In genomic region chr15:45394681-45395080, GRCh38 we compare ENCODE assay signal across 16 cellular contexts. TPM values are rescaled to one million over a fixed set of nuclear protein-coding genes. Genes with fewer than 3 reads are reported as not detected.
DNase-seq lines count a peak whose midpoint lies in the region; ATAC-seq and TF ChIP-seq lines count a peak whose summit lies in the region.
"Had no signal": no experiment of that assay in that cellular context is flagged by ENCODE, and none has a peak within 500 bp of the region (broad histone marks: within the 10 kb centered on the region; RNA-seq: fewer than 3 reads in every experiment).

No MANE protein-coding gene starts in this region.

- POLR2A ChIA-PET in Caco-2 (lab: Charles Lee) = no interaction called here

- H3K9me3 ChIP-seq in Caco-2 = no peaks in the 10 kb centered on the region; the same call in 1 of the 2 replicates
- no peaks in the 10 kb centered on the region for H3K9me3 ChIP-seq in hepatocyte (ENCODE audit: low read depth)
- H3K9me3 ChIP-seq: BLaER1 treated with 17β-estradiol and CSF1 and Interleukin-3, amounts not matched to agents 10 nM and 100 nM had no signal

- H3K9me3 Mint-ChIP-seq in Caco-2 (ENCODE audit: unreplicated experiment) = no peaks in the 10 kb centered on the region
- H3K9me3 Mint-ChIP-seq: CD4-positive, CD25-positive, alpha-beta regulatory T cell; HFFc6 had no signal

- no peak overlapping the region for H3K27ac Mint-ChIP-seq in Caco-2 (ENCODE audit: unreplicated experiment)
- H3K27ac Mint-ChIP-seq: CD4-positive, CD25-positive, alpha-beta regulatory T cell; HFFc6 had no signal

- H3K36me3 ChIP-seq in Caco-2 (ENCODE audit: control insufficient read depth, insufficient read depth, low read length) = no peaks in the 10 kb centered on the region; the same call in none of the 2 replicates
- H3K36me3 ChIP-seq in hepatocyte (replicated peaks; ENCODE audit: insufficient read depth, low read depth) = no peaks in the 10 kb centered on the region
- H3K36me3 ChIP-seq: BLaER1 treated with 17β-estradiol and CSF1 and Interleukin-3, amounts not matched to agents 10 nM and 100 nM had no signal

- DNase-seq in Caco-2 = no peak
- DNase-seq in caudate nucleus (lab: John Stamatoyannopoulos, UW) = no peak
- DNase-seq in hepatocyte (ENCODE audit: low spot score) = no peak
- DNase-seq in pons (ENCODE audit: low spot score) = peak; percentile 87
- DNase-seq in COLO829 (ENCODE audit: low spot score) = no peak
- no peak for DNase-seq in activated naive CD4-positive, alpha-beta T cell treated with anti-CD3 and anti-CD28 coated beads, Interleukin-2, amount 50 U/mL, for 16 hours
- DNase-seq in activated T-cell treated with anti-CD3 and anti-CD28 coated beads for 4 hours = no peak
- DNase-seq: 8988T; ACHN; CD4-positive, CD25-positive, alpha-beta regulatory T cell; GF-D8; HCEC 1CT; HFFc6; IMR-90 had no signal

- H3K27ac ChIP-seq in caudate nucleus (ENCODE audit: low read depth, low read length) (peak overlapping the region; percentile 79), hepatocyte (no peak overlapping the region)
- H3K27ac ChIP-seq: BLaER1 treated with 17β-estradiol and CSF1 and Interleukin-3, amounts not matched to agents 10 nM and 100 nM had no signal

- no peaks in the 10 kb centered on the region for H3K9me2 ChIP-seq in hepatocyte (replicated peaks; ENCODE audit: insufficient read depth)

- no peaks in the 10 kb centered on the region for H4K20me1 ChIP-seq in hepatocyte (ENCODE audit: insufficient read depth, poor library complexity, severe bottlenecking)
- H4K20me1 ChIP-seq: BLaER1 treated with 17β-estradiol and CSF1 and Interleukin-3, amounts not matched to agents 10 nM and 100 nM had no signal

- no peak for TF ChIP-seq CTCF in Caco-2 (IDR thresholded peaks at IDR 0.05; ENCODE audit: insufficient read depth in 1 of 2, low read depth in 1 of 2, low read length in 1 of 2, severe bottlenecking in 1 of 2, unreplicated experiment in 1 of 2)
- no peak for TF ChIP-seq CTCF in hepatocyte (IDR thresholded peaks at IDR 0.05; ENCODE audit: poor library complexity)

- H3K4me3 ChIP-seq in Caco-2 (ENCODE audit: low read depth, low read length) (peak overlapping the region; percentile 9), hepatocyte (no peak overlapping the region)
- H3K4me3 ChIP-seq: BLaER1 treated with 17β-estradiol and CSF1 and Interleukin-3, amounts not matched to agents 10 nM and 100 nM had no signal

- no peak for ATAC-seq in HG03095 (IDR thresholded peaks at IDR 0.05; ENCODE audit: unreplicated experiment)

- H3K4me2 ChIP-seq in hepatocyte = peak overlapping the region; percentile 0
- H3K4me2 ChIP-seq: BLaER1 treated with 17β-estradiol and CSF1 and Interleukin-3, amounts not matched to agents 10 nM and 100 nM had no signal

- intact Hi-C loops in Caco-2 (cut with micrococcal nuclease; ENCODE audit: unreplicated experiment) = loop anchor here (1.0 to 2.0 kb wide), 2 partner anchors 50 to 87 kb away; no protein-coding TSS in a partner anchor

- no peaks in the 10 kb centered on the region for H3K79me2 ChIP-seq in hepatocyte

- H3K4me3 Mint-ChIP-seq in Caco-2 (ENCODE audit: unreplicated experiment) = no peak overlapping the region
- H3K4me3 Mint-ChIP-seq: CD4-positive, CD25-positive, alpha-beta regulatory T cell; HFFc6 had no signal

- CTCF ChIA-PET in Caco-2 (lab: Charles Lee) = no interaction called here

- no peaks in the 10 kb centered on the region for H3K27me3 Mint-ChIP-seq in Caco-2 (ENCODE audit: insufficient read depth, unreplicated experiment)

- peaks cover 7% of the 10 kb centered on the region for H3K4me1 Mint-ChIP-seq in Caco-2 (ENCODE audit: low read depth, unreplicated experiment)

- peaks cover 26% of the 10 kb centered on the region for H3K4me1 ChIP-seq in Caco-2
- H3K4me1 ChIP-seq in hepatocyte (ENCODE audit: insufficient read depth) = peaks cover 6% of the 10 kb centered on the region

- no peak overlapping the region for H2AFZ ChIP-seq in hepatocyte

- WGBS in hepatocyte (ENCODE audit: low lambda C conversion rate, missing lambda C conversion rate) = 81% methylated on average over 2 of the region's 2 CpGs

- no TSS peak for BruUV-seq in Caco-2 (replicated peaks; lab: Mats Ljungman, UMichigan)

- H3K27me3 ChIP-seq in Caco-2 (replicated peaks; ENCODE audit: control insufficient read depth, insufficient read depth, low read length) = no peaks in the 10 kb centered on the region
- H3K27me3 ChIP-seq in hepatocyte = no peaks in the 10 kb centered on the region

- H3K36me3 Mint-ChIP-seq in Caco-2 (ENCODE audit: insufficient read depth, unreplicated experiment) = no peaks in the 10 kb centered on the region
- H3K36me3 Mint-ChIP-seq: CD4-positive, CD25-positive, alpha-beta regulatory T cell had no signal

RNA-seq across cellular contexts. Expression of gene GATM, which starts 16.3 kb away (rescaled TPM):
- total RNA-seq in Caco-2 (2022) (3.3 and 4.4 TPM in 2 replicates), hepatocyte (231 and 268 TPM in 2 replicates)
- 64.3 and 87.6 TPM in 2 replicates for polyA plus RNA-seq in hepatocyte

Comparison
In these comparisons a context has a peak if more than half of its experiments do, and no peak if none do; other contexts are left out.
1. RNA of gene GATM, which starts 16.3 kb away (total RNA-seq): 231 to 268 TPM in hepatocyte; 3.3 to 4.4 TPM in Caco-2; every median in the first group is over 10 times any median in the second.